ENCODE assay signal across 8 cellular contexts in the genomic region with DNA sequence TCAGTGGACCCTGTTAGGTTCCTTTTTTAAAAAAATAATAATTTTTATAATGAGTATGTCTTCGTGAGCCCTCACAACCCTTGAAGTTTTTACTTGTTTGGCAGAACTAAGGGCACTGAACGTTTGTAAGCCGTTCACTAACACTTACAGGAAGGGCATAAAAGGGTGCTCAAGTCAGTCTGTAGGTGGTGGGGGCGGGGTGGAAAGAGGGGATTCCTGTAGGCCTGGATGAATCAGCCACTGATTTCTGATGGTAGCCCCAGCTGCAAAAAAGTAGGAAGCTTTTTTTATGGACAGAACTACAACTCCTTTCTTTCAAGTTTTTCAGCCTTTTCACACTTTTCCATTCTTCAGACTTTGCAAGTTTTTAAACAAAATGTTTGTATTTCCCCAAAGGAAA. TPM values are rescaled to one million over a fixed set of nuclear protein-coding genes. Genes with fewer than 3 reads are reported as not detected.
DNase-seq lines count a peak whose midpoint lies in the region; ATAC-seq and TF ChIP-seq lines count a peak whose summit lies in the region.

No MANE protein-coding gene starts in this region.

- intact Hi-C loops in PC-3 (cut with micrococcal nuclease), result no loop called here

- no peak overlapping the region for H3K4ac ChIP-seq in mesendoderm (ENCODE audit: low read depth, low read length)

- no CpG with 5 or more reads among the region's 4 CpGs for WGBS in mesendoderm (ENCODE audit: extremely low coverage, insufficient coverage, low lambda C conversion rate)

- H3K9ac ChIP-seq in mesendoderm (ENCODE audit: low read length), result peak overlapping the region; percentile 41
- no peak overlapping the region for H3K9ac ChIP-seq in PC-3 (ENCODE audit: low read length)

- no TSS peak for BruUV-seq in PC-3 (replicated peaks; lab: Mats Ljungman, UMichigan)

- no peak overlapping the region for H2AK5ac ChIP-seq in mesendoderm (ENCODE audit: low read length)

- CTCF ChIA-PET in PC-3 (lab: Charles Lee), result interaction anchor here (0.6 kb wide), 1 partner anchor 1006 kb away, joined by 3 read pairs; no protein-coding TSS in a partner anchor

- peaks cover 13% of the 10 kb centered on the region for H3K36me3 Mint-ChIP-seq in activated naive CD8-positive, alpha-beta T cell treated with anti-CD3 and anti-CD28 coated beads for 36 hours

- H3K27ac Mint-ChIP-seq in activated naive CD8-positive, alpha-beta T cell treated with anti-CD3 and anti-CD28 coated beads for 36 hours, result peak overlapping the region; percentile 57

- H3K18ac ChIP-seq in mesendoderm (ENCODE audit: low read length), result peak overlapping the region; percentile 84

- H3K4me1 ChIP-seq in mesendoderm (ENCODE audit: control insufficient read depth, low read depth, low read length) (peaks cover 21% of the 10 kb centered on the region), PC-3 (ENCODE audit: insufficient read depth, low read length) (no peaks in the 10 kb centered on the region)

- H3F3A ChIP-seq in PC-3 (ENCODE audit: low read length, unreplicated experiment), result no peaks in the 10 kb centered on the region

- H4K8ac ChIP-seq in mesendoderm (ENCODE audit: low read depth, low read length), result no peak overlapping the region

- no peak overlapping the region for H2BK120ac ChIP-seq in mesendoderm (ENCODE audit: low read depth, low read length)

- no peak for TF ChIP-seq CTCF in PC-3 (conservative IDR thresholded peaks at IDR 0.05; ENCODE audit: low read depth, low read length)

- no peak overlapping the region for H2BK15ac ChIP-seq in mesendoderm (replicated peaks; ENCODE audit: low read depth)

- peak overlapping the region; percentile 82 for H2BK5ac ChIP-seq in mesendoderm (ENCODE audit: low read length)

- H3K23ac ChIP-seq in mesendoderm (ENCODE audit: low read length), result no peak overlapping the region

- H3K27me3 ChIP-seq in mesendoderm (ENCODE audit: insufficient read depth, low read length, poor library complexity), result no peaks in the 10 kb centered on the region
- no peaks in the 10 kb centered on the region for H3K27me3 ChIP-seq in PC-3 (ENCODE audit: low read length)

- H3K4me2 ChIP-seq in mesendoderm (ENCODE audit: low read length) (no peak overlapping the region), PC-3 (ENCODE audit: low read length) (no peak overlapping the region)

- H3K9me3 ChIP-seq in PC-3 (ENCODE audit: low read length), result no peaks in the 10 kb centered on the region

- H2AFZ ChIP-seq in PC-3 (ENCODE audit: low read length), result no peak overlapping the region

- H3K79me2 ChIP-seq in mesendoderm (ENCODE audit: control insufficient read depth, insufficient read depth, low read length) (peaks cover 5% of the 10 kb centered on the region), PC-3 (ENCODE audit: low read length) (no peaks in the 10 kb centered on the region)

- peak; percentile 24 for DNase-seq in T follicular helper cell (ENCODE audit: low read depth)
- DNase-seq in activated naive CD8-positive, alpha-beta T cell treated with anti-CD3 and anti-CD28 coated beads for 36 hours, result peak; percentile 44
- DNase-seq in mesendoderm, result peak; percentile 51
- peak; percentile 77 for DNase-seq in stimulated activated naive CD8-positive, alpha-beta T cell treated with anti-CD3 and anti-CD28 coated beads, Interleukin-15, Interleukin-2, amounts not matched to agents 100 U/mL and 50 U/mL, for 24 hours
- no peak for DNase-seq in PC-3
- DNase-seq in NCI-H1694 treated with DMSO at 0.1 percent for 48 hours (lab: John Stamatoyannopoulos, UW), result no peak

- no peak overlapping the region for H4K5ac ChIP-seq in mesendoderm (ENCODE audit: low read length)

- peak; percentile 79 for ATAC-seq in stimulated activated naive CD8-positive, alpha-beta T cell treated with anti-CD3 and anti-CD28 coated beads, Interleukin-15, Interleukin-2, amounts not matched to agents 100 U/mL and 50 U/mL, for 24 hours
- ATAC-seq in PC-3 (no peak), GM18870 (IDR thresholded peaks at IDR 0.05; ENCODE audit: unreplicated experiment) (no peak), HG02981 (IDR thresholded peaks at IDR 0.05; ENCODE audit: unreplicated experiment) (no peak)

- H3K4me3 Mint-ChIP-seq in activated naive CD8-positive, alpha-beta T cell treated with anti-CD3 and anti-CD28 coated beads for 36 hours, result peak overlapping the region; percentile 14

- H3K27ac ChIP-seq in mesendoderm (ENCODE audit: low read depth, low read length) (peak overlapping the region; percentile 26), PC-3 (ENCODE audit: low read length) (no peak overlapping the region)

- peaks cover 2% of the 10 kb centered on the region for H3K79me1 ChIP-seq in mesendoderm (ENCODE audit: low read length)

- peak overlapping the region; percentile 83 for H3K56ac ChIP-seq in mesendoderm (ENCODE audit: low read length)

- H3K9me3 Mint-ChIP-seq in activated naive CD8-positive, alpha-beta T cell treated with anti-CD3 and anti-CD28 coated beads for 36 hours, result no peaks in the 10 kb centered on the region

- no peaks in the 10 kb centered on the region for H4K20me1 ChIP-seq in PC-3 (ENCODE audit: low read length)

- H3K4me1 Mint-ChIP-seq in activated naive CD8-positive, alpha-beta T cell treated with anti-CD3 and anti-CD28 coated beads for 36 hours, result peaks cover 75% of the 10 kb centered on the region

- H3K27me3 Mint-ChIP-seq in activated naive CD8-positive, alpha-beta T cell treated with anti-CD3 and anti-CD28 coated beads for 36 hours, result no peaks in the 10 kb centered on the region

- POLR2A ChIA-PET in PC-3 (lab: Charles Lee; ENCODE audit: unreplicated experiment), result no interaction called here

- H3K36me3 ChIP-seq in mesendoderm (ENCODE audit: control insufficient read depth, insufficient read depth, low read length) (no peaks in the 10 kb centered on the region), PC-3 (ENCODE audit: low read depth, low read length) (no peaks in the 10 kb centered on the region; the same call in 1 of the 2 replicates)

- H3K9me2 ChIP-seq in PC-3 (replicated peaks; ENCODE audit: low read length), result no peaks in the 10 kb centered on the region

- H3K4me3 ChIP-seq in mesendoderm (ENCODE audit: low read length) (no peak overlapping the region), PC-3 (ENCODE audit: low read length) (no peak overlapping the region)

RNA-seq across cellular contexts. Expression of a gene that starts 35.8 kb away (rescaled TPM):
- 10 to 100 TPM; 39.7 to 41.6 TPM for total RNA-seq in activated naive CD8-positive, alpha-beta T cell treated with anti-CD3 and anti-CD28 coated beads for 36 hours
- 22.1 TPM for polyA plus RNA-seq in mesendoderm (2013, experiment 1 of 2)
- polyA plus RNA-seq in mesendoderm (2013, experiment 2 of 2), result 22.7 TPM
- total RNA-seq in PC-3 (2014; rRNA removed), result 1.7 and 1.8 TPM in 2 replicates

Comparison
In these comparisons a context has a peak if more than half of its experiments do, and no peak if none do; other contexts are left out.
1. DNase-seq: peak in T follicular helper cell (single experiment), activated naive CD8-positive, alpha-beta T cell treated with anti-CD3 and anti-CD28 coated beads for 36 hours (single experiment), mesendoderm (single experiment) and stimulated activated naive CD8-positive, alpha-beta T cell treated with anti-CD3 and anti-CD28 coated beads, Interleukin-15, Interleukin-2, amounts not matched to agents 100 U/mL and 50 U/mL, for 24 hours (single experiment); none in PC-3 (single experiment) and NCI-H1694 treated with DMSO at 0.1 percent for 48 hours (single experiment).
2. RNA of a gene that starts 35.8 kb away (total RNA-seq): 39.7 to 41.6 TPM in activated naive CD8-positive, alpha-beta T cell treated with anti-CD3 and anti-CD28 coated beads for 36 hours; 1.7 to 1.8 TPM in PC-3; every median in the first group is over 10 times any median in the second.